In the genomic region with DNA sequence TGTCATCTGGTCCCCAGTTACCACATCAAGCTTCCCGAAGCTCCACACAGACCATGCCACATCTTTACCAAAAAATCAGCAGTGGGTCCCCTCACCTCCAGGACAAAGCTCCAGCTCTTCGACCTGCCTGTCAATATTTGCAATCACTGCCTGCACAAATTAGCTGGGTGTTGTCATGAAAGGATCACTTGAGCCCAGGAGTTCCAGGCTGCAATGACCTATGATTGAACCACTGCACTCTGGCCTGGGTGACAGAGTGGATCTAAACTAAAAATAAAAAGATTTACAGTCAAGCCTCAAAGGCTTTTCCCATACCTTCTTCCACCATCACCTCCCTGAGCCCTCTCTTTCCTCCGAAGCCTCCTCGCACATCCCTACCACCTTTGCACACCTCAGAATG, we compare ENCODE assay signal across 1 cellular context.
TF ChIP-seq lines count a peak whose summit lies in the region.

No MANE protein-coding gene starts in this region.

TF ChIP-seq in HepG2, 621 proteins besides CTCF, POLR2A, EP300 and RAD21:
- no peak for TF ChIP-seq RELA (CRISPR knock-in tag; IDR thresholded peaks at IDR 0.05)
- TF ChIP-seq GFI1 (CRISPR knock-in tag; IDR thresholded peaks at IDR 0.05; ENCODE audit: borderline replicate concordance): peak; percentile 77; the same call in 1 of the 2 replicates
- TF ChIP-seq, protein P1, sequence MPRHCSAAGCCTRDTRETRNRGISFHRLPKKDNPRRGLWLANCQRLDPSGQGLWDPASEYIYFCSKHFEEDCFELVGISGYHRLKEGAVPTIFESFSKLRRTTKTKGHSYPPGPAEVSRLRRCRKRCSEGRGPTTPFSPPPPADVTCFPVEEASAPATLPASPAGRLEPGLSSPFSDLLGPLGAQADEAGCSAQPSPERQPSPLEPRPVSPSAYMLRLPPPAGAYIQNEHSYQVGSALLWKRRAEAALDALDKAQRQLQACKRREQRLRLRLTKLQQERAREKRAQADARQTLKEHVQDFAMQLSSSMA (CRISPR knock-in tag; IDR thresholded peaks at IDR 0.05): no peak
- TF ChIP-seq, protein P2, sequence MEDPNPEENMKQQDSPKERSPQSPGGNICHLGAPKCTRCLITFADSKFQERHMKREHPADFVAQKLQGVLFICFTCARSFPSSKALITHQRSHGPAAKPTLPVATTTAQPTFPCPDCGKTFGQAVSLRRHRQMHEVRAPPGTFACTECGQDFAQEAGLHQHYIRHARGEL (CRISPR knock-in tag; IDR thresholded peaks at IDR 0.05): no peak
- TF ChIP-seq ZNF615 (CRISPR knock-in tag; IDR thresholded peaks at IDR 0.05; ENCODE audit: borderline replicate concordance): no peak
- 0 out of 2 replicates have a peak, but pooled peaks have one; percentile 11 for TF ChIP-seq SAP130 (CRISPR knock-in tag; IDR thresholded peaks at IDR 0.05; ENCODE audit: low read depth)
- peak; percentile 50; the same call in 1 of the 2 replicates for TF ChIP-seq HNF4A (CRISPR knock-in tag; IDR thresholded peaks at IDR 0.05)
- TF ChIP-seq, protein P3, sequence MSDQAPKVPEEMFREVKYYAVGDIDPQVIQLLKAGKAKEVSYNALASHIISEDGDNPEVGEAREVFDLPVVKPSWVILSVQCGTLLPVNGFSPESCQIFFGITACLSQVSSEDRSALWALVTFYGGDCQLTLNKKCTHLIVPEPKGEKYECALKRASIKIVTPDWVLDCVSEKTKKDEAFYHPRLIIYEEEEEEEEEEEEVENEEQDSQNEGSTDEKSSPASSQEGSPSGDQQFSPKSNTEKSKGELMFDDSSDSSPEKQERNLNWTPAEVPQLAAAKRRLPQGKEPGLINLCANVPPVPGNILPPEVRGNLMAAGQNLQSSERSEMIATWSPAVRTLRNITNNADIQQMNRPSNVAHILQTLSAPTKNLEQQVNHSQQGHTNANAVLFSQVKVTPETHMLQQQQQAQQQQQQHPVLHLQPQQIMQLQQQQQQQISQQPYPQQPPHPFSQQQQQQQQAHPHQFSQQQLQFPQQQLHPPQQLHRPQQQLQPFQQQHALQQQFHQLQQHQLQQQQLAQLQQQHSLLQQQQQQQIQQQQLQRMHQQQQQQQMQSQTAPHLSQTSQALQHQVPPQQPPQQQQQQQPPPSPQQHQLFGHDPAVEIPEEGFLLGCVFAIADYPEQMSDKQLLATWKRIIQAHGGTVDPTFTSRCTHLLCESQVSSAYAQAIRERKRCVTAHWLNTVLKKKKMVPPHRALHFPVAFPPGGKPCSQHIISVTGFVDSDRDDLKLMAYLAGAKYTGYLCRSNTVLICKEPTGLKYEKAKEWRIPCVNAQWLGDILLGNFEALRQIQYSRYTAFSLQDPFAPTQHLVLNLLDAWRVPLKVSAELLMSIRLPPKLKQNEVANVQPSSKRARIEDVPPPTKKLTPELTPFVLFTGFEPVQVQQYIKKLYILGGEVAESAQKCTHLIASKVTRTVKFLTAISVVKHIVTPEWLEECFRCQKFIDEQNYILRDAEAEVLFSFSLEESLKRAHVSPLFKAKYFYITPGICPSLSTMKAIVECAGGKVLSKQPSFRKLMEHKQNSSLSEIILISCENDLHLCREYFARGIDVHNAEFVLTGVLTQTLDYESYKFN (CRISPR knock-in tag; conservative IDR thresholded peaks at IDR 0.05): peak; percentile 54
- TF ChIP-seq RXRA (CRISPR knock-in tag; IDR thresholded peaks at IDR 0.05): peak; percentile 29; the same call in 1 of the 2 replicates
- TF ChIP-seq RAD51 (IDR thresholded peaks at IDR 0.05; ENCODE audit: borderline replicate concordance): no peak
- 0 out of 2 replicates have a peak, but pooled peaks have one; percentile 26 for TF ChIP-seq ZNF292 (CRISPR knock-in tag; IDR thresholded peaks at IDR 0.05; ENCODE audit: borderline replicate concordance, low read depth)
- no peak for TF ChIP-seq FOXA1 (IDR thresholded peaks at IDR 0.05)
- 0 out of 2 replicates have a peak, but pooled peaks have one; percentile 5 for TF ChIP-seq FOXA1 (CRISPR knock-in tag; IDR thresholded peaks at IDR 0.05)
- 0 out of 2 replicates have a peak, but pooled peaks have one; percentile 7 for TF ChIP-seq CEBPG (CRISPR knock-in tag; IDR thresholded peaks at IDR 0.05)
- 0 out of 2 replicates have a peak, but pooled peaks have one; percentile 13 for TF ChIP-seq TCF7 (IDR thresholded peaks at IDR 0.05; ENCODE audit: low read depth)
- TF ChIP-seq RARA (CRISPR knock-in tag; IDR thresholded peaks at IDR 0.05): peak; percentile 87
- TF ChIP-seq, protein P4, sequence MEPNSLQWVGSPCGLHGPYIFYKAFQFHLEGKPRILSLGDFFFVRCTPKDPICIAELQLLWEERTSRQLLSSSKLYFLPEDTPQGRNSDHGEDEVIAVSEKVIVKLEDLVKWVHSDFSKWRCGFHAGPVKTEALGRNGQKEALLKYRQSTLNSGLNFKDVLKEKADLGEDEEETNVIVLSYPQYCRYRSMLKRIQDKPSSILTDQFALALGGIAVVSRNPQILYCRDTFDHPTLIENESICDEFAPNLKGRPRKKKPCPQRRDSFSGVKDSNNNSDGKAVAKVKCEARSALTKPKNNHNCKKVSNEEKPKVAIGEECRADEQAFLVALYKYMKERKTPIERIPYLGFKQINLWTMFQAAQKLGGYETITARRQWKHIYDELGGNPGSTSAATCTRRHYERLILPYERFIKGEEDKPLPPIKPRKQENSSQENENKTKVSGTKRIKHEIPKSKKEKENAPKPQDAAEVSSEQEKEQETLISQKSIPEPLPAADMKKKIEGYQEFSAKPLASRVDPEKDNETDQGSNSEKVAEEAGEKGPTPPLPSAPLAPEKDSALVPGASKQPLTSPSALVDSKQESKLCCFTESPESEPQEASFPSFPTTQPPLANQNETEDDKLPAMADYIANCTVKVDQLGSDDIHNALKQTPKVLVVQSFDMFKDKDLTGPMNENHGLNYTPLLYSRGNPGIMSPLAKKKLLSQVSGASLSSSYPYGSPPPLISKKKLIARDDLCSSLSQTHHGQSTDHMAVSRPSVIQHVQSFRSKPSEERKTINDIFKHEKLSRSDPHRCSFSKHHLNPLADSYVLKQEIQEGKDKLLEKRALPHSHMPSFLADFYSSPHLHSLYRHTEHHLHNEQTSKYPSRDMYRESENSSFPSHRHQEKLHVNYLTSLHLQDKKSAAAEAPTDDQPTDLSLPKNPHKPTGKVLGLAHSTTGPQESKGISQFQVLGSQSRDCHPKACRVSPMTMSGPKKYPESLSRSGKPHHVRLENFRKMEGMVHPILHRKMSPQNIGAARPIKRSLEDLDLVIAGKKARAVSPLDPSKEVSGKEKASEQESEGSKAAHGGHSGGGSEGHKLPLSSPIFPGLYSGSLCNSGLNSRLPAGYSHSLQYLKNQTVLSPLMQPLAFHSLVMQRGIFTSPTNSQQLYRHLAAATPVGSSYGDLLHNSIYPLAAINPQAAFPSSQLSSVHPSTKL (CRISPR knock-in tag; IDR thresholded peaks at IDR 0.05): 0 out of 2 replicates have a peak, but pooled peaks have one; percentile 13
- 0 out of 2 replicates have a peak, but pooled peaks have one; percentile 4 for TF ChIP-seq HNF4G (IDR thresholded peaks at IDR 0.05; ENCODE audit: borderline replicate concordance, low read depth, low read length)
- TF ChIP-seq HNF4G (CRISPR knock-in tag; IDR thresholded peaks at IDR 0.05; ENCODE audit: borderline replicate concordance, low read depth): no peak
- peak; percentile 25; the same call in 1 of the 2 replicates for TF ChIP-seq MEIS1 (CRISPR knock-in tag; IDR thresholded peaks at IDR 0.05; ENCODE audit: borderline replicate concordance)
- TF ChIP-seq ZKSCAN5 (CRISPR knock-in tag; IDR thresholded peaks at IDR 0.05): no peak
- no peak for TF ChIP-seq NR2F6 (IDR thresholded peaks at IDR 0.05)
- TF ChIP-seq NR2F6 (CRISPR knock-in tag; IDR thresholded peaks at IDR 0.05): peak; percentile 39; the same call in 1 of the 2 replicates
- TF ChIP-seq ZNF160 (CRISPR knock-in tag; IDR thresholded peaks at IDR 0.05): no peak
- TF ChIP-seq, protein P5, sequence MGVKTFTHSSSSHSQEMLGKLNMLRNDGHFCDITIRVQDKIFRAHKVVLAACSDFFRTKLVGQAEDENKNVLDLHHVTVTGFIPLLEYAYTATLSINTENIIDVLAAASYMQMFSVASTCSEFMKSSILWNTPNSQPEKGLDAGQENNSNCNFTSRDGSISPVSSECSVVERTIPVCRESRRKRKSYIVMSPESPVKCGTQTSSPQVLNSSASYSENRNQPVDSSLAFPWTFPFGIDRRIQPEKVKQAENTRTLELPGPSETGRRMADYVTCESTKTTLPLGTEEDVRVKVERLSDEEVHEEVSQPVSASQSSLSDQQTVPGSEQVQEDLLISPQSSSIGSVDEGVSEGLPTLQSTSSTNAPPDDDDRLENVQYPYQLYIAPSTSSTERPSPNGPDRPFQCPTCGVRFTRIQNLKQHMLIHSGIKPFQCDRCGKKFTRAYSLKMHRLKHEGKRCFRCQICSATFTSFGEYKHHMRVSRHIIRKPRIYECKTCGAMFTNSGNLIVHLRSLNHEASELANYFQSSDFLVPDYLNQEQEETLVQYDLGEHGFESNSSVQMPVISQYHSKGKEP (CRISPR knock-in tag; IDR thresholded peaks at IDR 0.05): no peak
